In genomic region chr2:231786917-231787292, GRCh38 we compare ENCODE assay signal across 8 cellular contexts. TPM values are rescaled to one million over a fixed set of nuclear protein-coding genes. Genes with fewer than 3 reads are reported as not detected.
DNase-seq lines count a peak whose midpoint lies in the region; ATAC-seq, FAIRE-seq and TF ChIP-seq lines count a peak whose summit lies in the region.

No MANE protein-coding gene starts in this region.

- H2AFZ ChIP-seq in H1 (ENCODE audit: low read length) (no peak overlapping the region), neuron (ENCODE audit: low read depth, low read length) (peak overlapping the region; percentile 83)

- H4K20me1 ChIP-seq in H1 (replicated peaks in 1 of 2; ENCODE audit: control insufficient read depth in 1 of 2, insufficient read depth in 2 of 2, low read length in 2 of 2) = peaks cover 3% of the 10 kb centered on the region in 2 experiments

- H3K9ac ChIP-seq in H1 (replicated peaks in 1 of 4; ENCODE audit: extremely low read depth in 1 of 4, low read depth in 3 of 4, low read length in 3 of 4) = peak overlapping the region in 3 of 4 experiments; percentile 63 to 90 (median 75); a peak in 6 of 7 replicates

- TF ChIP-seq EP300 in H1 (IDR thresholded peaks at IDR 0.05; ENCODE audit: borderline replicate concordance in 1 of 2, low read depth in 2 of 2, low read length in 2 of 2) = no peak

- H3K9me3 Mint-ChIP-seq in CD14-positive monocyte = no peaks in the 10 kb centered on the region

- H3K79me1 ChIP-seq in H1 (ENCODE audit: low read depth, low read length) = no peaks in the 10 kb centered on the region; the same call in 1 of the 2 replicates

- peak overlapping the region; percentile 87 to 94 for H3K4me3 Mint-ChIP-seq in CD14-positive monocyte

- no peak overlapping the region for H3K56ac ChIP-seq in H1 (replicated peaks; ENCODE audit: insufficient read length, low read depth, low read length)

- H3K36me3 ChIP-seq in H1 (ENCODE audit: control insufficient read depth in 2 of 4, insufficient read depth in 4 of 4, low read length in 3 of 4) = peaks cover 0 to 19% (median 10%) of the 10 kb centered on the region in 4 experiments; a peak in 6 of 8 replicates
- H3K36me3 ChIP-seq in neuron (ENCODE audit: insufficient read depth, low read length) = peaks cover 23% of the 10 kb centered on the region

- 18% methylated on average over 11 of the region's 11 CpGs; no CpG with 5 or more reads in 1 of the 2 experiments for WGBS in H1 (ENCODE audit: extremely low coverage in 1 of 2, insufficient coverage in 1 of 2, insufficient read length in 1 of 2, insufficient replicate concordance in 2 of 2, low coverage in 1 of 2, low lambda C conversion rate in 2 of 2, missing lambda C conversion rate in 1 of 2), 2 experiments

- H4K5ac ChIP-seq in H1 (ENCODE audit: insufficient read length, low read depth, low read length) = no peak overlapping the region

- H2BK15ac ChIP-seq in H1 (ENCODE audit: low read length) = no peak overlapping the region

- no peak for FAIRE-seq in H1 (lab: Jason Lieb, UNC)

- TF ChIP-seq CTCF in CD14-positive monocyte (IDR thresholded peaks at IDR 0.05) (no peak), NB4 (IDR thresholded peaks at IDR 0.05; ENCODE audit: low read depth, low read length) (no peak), H1 (IDR thresholded peaks at IDR 0.05; ENCODE audit: control extremely low read depth in 1 of 3, insufficient read depth in 1 of 3, low read depth in 1 of 3, low read length in 3 of 3) (no peak)

- peak overlapping the region; percentile 71 to 92 for H3K4me2 ChIP-seq in H1 (ENCODE audit: insufficient read depth in 1 of 2, low read depth in 2 of 2, low read length in 2 of 2)

- POLR2A ChIA-PET in H1 (lab: Charles Lee; ENCODE audit: partially characterized antibody) = interaction anchor here (0.8 to 3.1 kb wide), 4 partner anchors 10 to 100 kb away, joined by 3 to 18 read pairs (median 7); no protein-coding TSS in a partner anchor

- H3K27me3 Mint-ChIP-seq in CD14-positive monocyte (ENCODE audit: low read depth in 3 of 3) = peaks cover 0 to 4% (median 0%) of the 10 kb centered on the region in 3 donors

- H3K4me3 ChIP-seq in NB4 (ENCODE audit: low read depth, low read length) (peak overlapping the region; percentile 88), H1 (ENCODE audit: extremely low read depth in 1 of 4, insufficient read depth in 2 of 4, low read depth in 3 of 4, low read length in 4 of 4) (peak overlapping the region; percentile 66 to 87 (median 74)), neuron (ENCODE audit: low read length) (peak overlapping the region; percentile 72)

- no peak overlapping the region for H4K91ac ChIP-seq in H1 (replicated peaks; ENCODE audit: insufficient read length, low read length)

- H3K79me2 ChIP-seq in H1 (ENCODE audit: control insufficient read depth in 1 of 2, insufficient read depth in 2 of 2, low read length in 2 of 2) = peaks cover 0 to 73% of the 10 kb centered on the region in 2 experiments; a peak in 3 of 4 replicates

- peak overlapping the region; percentile 22 to 85 (median 77) for H3K27ac Mint-ChIP-seq in CD14-positive monocyte

- TF ChIP-seq RAD21 in H1 (IDR thresholded peaks at IDR 0.05 in 1 of 2, conservative IDR thresholded peaks at IDR 0.05 in 1 of 2; ENCODE audit: low read depth in 2 of 2, low read length in 2 of 2) = no peak

- H3K23ac ChIP-seq in H1 (ENCODE audit: insufficient read length) = no peak overlapping the region

- H3K9me3 ChIP-seq in H1 (ENCODE audit: insufficient read depth in 2 of 2, low read depth in 1 of 2, low read length in 1 of 2) (no peaks in the 10 kb centered on the region), neuron (ENCODE audit: low read length) (no peaks in the 10 kb centered on the region)

- H3K4me1 ChIP-seq in H1 (replicated peaks in 1 of 4; ENCODE audit: control insufficient read depth in 3 of 4, insufficient read depth in 4 of 4, low read length in 3 of 4) (peaks cover 0 to 8% (median 2%) of the 10 kb centered on the region in 4 experiments; a peak in 3 of 7 replicates), neuron (ENCODE audit: insufficient read depth, low read length) (peaks cover 25% of the 10 kb centered on the region)

- DNase-seq in CD14-positive monocyte (ENCODE audit: low spot score) (no peak), NB4 (ENCODE audit: low read depth) (no peak), H1 (ENCODE audit: low read depth in 1 of 2, low spot score in 2 of 2) (no peak), SK-N-DZ (ENCODE audit: low spot score) (no peak), Kasumi-1 (lab: John Stamatoyannopoulos, UW) (no peak)

- no peak overlapping the region for H2AK5ac ChIP-seq in H1 (ENCODE audit: low read depth, low read length)

- no peak overlapping the region for H2BK12ac ChIP-seq in H1 (ENCODE audit: low read depth, low read length)

- no peak overlapping the region for H3K27ac ChIP-seq in H1 (ENCODE audit: low read depth, low read length)

- no peak overlapping the region for H2BK120ac ChIP-seq in H1 (replicated peaks; ENCODE audit: low read depth, low read length)

- no peak for ATAC-seq in GM18519 (IDR thresholded peaks at IDR 0.05; ENCODE audit: low FRiP score, unreplicated experiment)
- ATAC-seq in GM21717 (IDR thresholded peaks at IDR 0.05; ENCODE audit: unreplicated experiment) = no peak

- H2BK20ac ChIP-seq in H1 (ENCODE audit: low read length) = no peak overlapping the region

- peak overlapping the region; percentile 4; the same call in 1 of the 2 replicates for H2BK5ac ChIP-seq in H1 (ENCODE audit: low read depth, low read length)

- peaks cover 8% of the 10 kb centered on the region for H3K23me2 ChIP-seq in H1 (ENCODE audit: low read depth, low read length)

- H3K4me1 Mint-ChIP-seq in CD14-positive monocyte = peaks cover 38% of the 10 kb centered on the region

- H3K27me3 ChIP-seq in H1 (replicated peaks in 1 of 4; ENCODE audit: control insufficient read depth in 3 of 4, extremely low read depth in 1 of 4, insufficient read depth in 3 of 4, low read length in 3 of 4) = no peaks in the 10 kb centered on the region
- no peaks in the 10 kb centered on the region for H3K27me3 ChIP-seq in neuron (ENCODE audit: insufficient read depth, low read length)

- H4K8ac ChIP-seq in H1 (ENCODE audit: extremely low read depth, insufficient read depth, low read length) = no peak overlapping the region; the same call in 1 of the 2 replicates

- H3K36me3 Mint-ChIP-seq in CD14-positive monocyte = peaks cover 31 to 36% of the 10 kb centered on the region in 2 donors

- no peak overlapping the region for H3K4ac ChIP-seq in H1 (replicated peaks; ENCODE audit: insufficient read length, low read depth, low read length)

- CTCF ChIA-PET in H1 (lab: Charles Lee; ENCODE audit: partially characterized antibody) = interaction anchor here (1.2 to 3.9 kb wide), 7 partner anchors 8 to 114 kb away, joined by 3 to 35 read pairs (median 5); no protein-coding TSS in a partner anchor

- no peak for TF ChIP-seq POLR2A in NB4 (IDR thresholded peaks at IDR 0.05; ENCODE audit: extremely low read depth, insufficient read length)
- TF ChIP-seq POLR2A in H1 (IDR thresholded peaks at IDR 0.05; ENCODE audit: control extremely low read depth in 1 of 2, low read depth in 2 of 2, low read length in 2 of 2) = no peak

- intact Hi-C loops in CD14-positive monocyte (cut with micrococcal nuclease) = loop anchor here (5.0 to 10.0 kb wide), 3 partner anchors 82 to 175 kb away; partner anchors contain the start of genes DIS3L2 (in 2 of the 2) and PTMA (in 1 of the 2)

- H3K18ac ChIP-seq in H1 (ENCODE audit: extremely low read depth, low read length) = no peak overlapping the region

- H3K14ac ChIP-seq in H1 (ENCODE audit: insufficient read length) = no peak overlapping the region

RNA-seq across cellular contexts. Expression of gene COPS7B, which starts 0.7 kb away (rescaled TPM):
- 10 to 100 TPM in 1 of 2 donors, 1 to 10 TPM in 1; 9.5 to 11.9 TPM for polyA plus RNA-seq in CD14-positive monocyte
- total RNA-seq in H1 (2021; fragmentation: NEBNext Ultra II Directional; extraction: Animal tissue kit (Norgen Biotek cat#: 25700)) = 62.2 and 67.2 TPM in 2 replicates
- polyA plus RNA-seq in H1 (2011; rRNA removed) = 72.1 and 98.6 TPM in 2 replicates
- polyA plus RNA-seq in H1 (2011; cell fraction: cytosol; rRNA removed) = 69.3 TPM
- polyA plus RNA-seq in H1 (2011; cell fraction: nucleus; rRNA removed) = 94.0 TPM
- polyA plus RNA-seq in H1 (2012, experiment 1 of 2) = 45.0 to 56.8 TPM (median 49.9 TPM) in 4 replicates
- polyA plus RNA-seq in H1 (2012, experiment 2 of 2) = 42.9 TPM
- polyA plus RNA-seq in H1 (2013, experiment 1 of 2) = 40.1 TPM
- polyA plus RNA-seq in H1 (2013, experiment 2 of 2) = 39.2 TPM
- 53.5 and 56.6 TPM in 2 replicates for polyA minus RNA-seq in H1 (2011; rRNA and poly(A)+ RNA removed)
- 37.0 TPM for polyA minus RNA-seq in H1 (2011; cell fraction: cytosol; rRNA and poly(A)+ RNA removed)
- polyA minus RNA-seq in H1 (2011; cell fraction: nucleus; rRNA and poly(A)+ RNA removed) = 35.1 TPM
- 49.0 and 51.4 TPM in 2 replicates for polyA plus RNA-seq in SK-N-DZ (2014; cell fraction: cytosol; rRNA removed)
- polyA plus RNA-seq in SK-N-DZ (2014; cell fraction: nucleus; rRNA removed) = 48.1 TPM in 2 replicates

RNA-seq across cellular contexts. Expression of gene PDE6D, which starts 5.8 kb away (rescaled TPM):
- polyA plus RNA-seq in CD14-positive monocyte (10 to 100 TPM; 50.5 to 54.6 TPM), H1 (2011; rRNA removed) (44.0 and 63.9 TPM in 2 replicates)
- 33.7 and 37.8 TPM in 2 replicates for total RNA-seq in H1 (2021; fragmentation: NEBNext Ultra II Directional; extraction: Animal tissue kit (Norgen Biotek cat#: 25700))
- polyA plus RNA-seq in H1 (2011; cell fraction: cytosol; rRNA removed) = 50.1 TPM
- polyA plus RNA-seq in H1 (2011; cell fraction: nucleus; rRNA removed) = 28.7 TPM
- 31.6 to 39.6 TPM (median 33.4 TPM) in 4 replicates for polyA plus RNA-seq in H1 (2012, experiment 1 of 2)
- 43.2 TPM for polyA plus RNA-seq in H1 (2012, experiment 2 of 2)
- polyA plus RNA-seq in H1 (2013, experiment 1 of 2) = 29.9 TPM
- 29.0 TPM for polyA plus RNA-seq in H1 (2013, experiment 2 of 2)
- polyA minus RNA-seq in H1 (2011; rRNA and poly(A)+ RNA removed) = 23.6 and 26.5 TPM in 2 replicates
- polyA minus RNA-seq in H1 (2011; cell fraction: cytosol; rRNA and poly(A)+ RNA removed) = 12.4 TPM
- 13.5 TPM for polyA minus RNA-seq in H1 (2011; cell fraction: nucleus; rRNA and poly(A)+ RNA removed)
- polyA plus RNA-seq in SK-N-DZ (2014; cell fraction: cytosol; rRNA removed) = 70.0 and 77.9 TPM in 2 replicates
- 48.1 and 49.7 TPM in 2 replicates for polyA plus RNA-seq in SK-N-DZ (2014; cell fraction: nucleus; rRNA removed)
